22 cellular contexts compared by ENCODE assay signal in the genomic region with DNA sequence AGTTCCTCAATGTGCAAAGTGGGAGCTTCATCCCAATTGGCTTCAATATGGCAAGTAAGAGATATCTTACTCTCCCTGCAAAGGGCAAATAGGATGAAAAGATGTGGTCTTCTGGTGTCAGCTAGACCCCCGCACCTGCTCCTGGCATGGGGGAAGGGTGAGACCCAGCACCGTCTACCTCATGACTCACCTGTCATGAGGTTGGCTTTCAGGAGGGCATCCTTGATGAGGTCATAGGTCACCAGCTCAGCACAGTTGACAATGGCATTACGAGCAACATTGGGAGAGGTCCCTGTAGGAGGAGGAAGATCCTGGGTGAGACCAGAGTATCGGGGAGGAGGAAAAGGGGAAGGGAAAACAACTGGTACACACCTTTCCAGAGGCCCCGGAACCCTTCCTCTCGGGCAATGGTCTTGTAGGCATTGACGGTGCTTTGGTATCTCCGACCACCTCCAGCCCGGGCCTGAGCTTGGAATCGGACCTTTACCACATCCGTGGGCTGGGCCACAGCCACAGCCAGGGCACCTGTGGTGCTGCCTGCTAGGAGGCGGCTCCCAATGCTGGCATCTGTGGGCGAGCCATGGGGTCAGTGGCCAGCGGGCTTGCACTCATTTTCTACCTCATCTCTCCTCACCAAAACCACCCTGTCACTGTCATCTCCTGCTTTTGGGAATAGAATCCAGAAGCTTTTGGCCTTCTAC. TPM values are rescaled to one million over a fixed set of nuclear protein-coding genes. Genes with fewer than 3 reads are reported as not detected.
DNase-seq lines count a peak whose midpoint lies in the region; ATAC-seq, FAIRE-seq and TF ChIP-seq lines count a peak whose summit lies in the region.
"Had no signal": no experiment of that assay in that cellular context is flagged by ENCODE, and none has a peak within 500 bp of the region (broad histone marks: within the 10 kb centered on the region; RNA-seq: fewer than 3 reads in every experiment).

No MANE protein-coding gene starts in this region.

- no peaks in the 10 kb centered on the region for H3K9me3 ChIP-seq in kidney (ENCODE audit: control insufficient read depth in 1 of 2, low read length in 2 of 2)
- H3K9me3 ChIP-seq: body of pancreas, SK-N-SH, upper lobe of right lung had no signal

- H3K27me3 Mint-ChIP-seq in activated CD8-positive, alpha-beta T cell treated with anti-CD3 and anti-CD28 coated beads for 36 hours = no peaks in the 10 kb centered on the region

- H3K9me3 Mint-ChIP-seq in activated CD8-positive, alpha-beta T cell treated with anti-CD3 and anti-CD28 coated beads for 36 hours = no peaks in the 10 kb centered on the region
- H3K9me3 Mint-ChIP-seq: nephron had no signal

- H3K27ac Mint-ChIP-seq in activated CD8-positive, alpha-beta T cell treated with anti-CD3 and anti-CD28 coated beads for 36 hours = peak overlapping the region; percentile 98
- H3K27ac Mint-ChIP-seq: nephron had no signal

- peaks cover 87% of the 10 kb centered on the region for H3K36me3 Mint-ChIP-seq in activated CD8-positive, alpha-beta T cell treated with anti-CD3 and anti-CD28 coated beads for 36 hours (ENCODE audit: low read depth)

- peaks cover 80% of the 10 kb centered on the region for H3K4me1 Mint-ChIP-seq in activated CD8-positive, alpha-beta T cell treated with anti-CD3 and anti-CD28 coated beads for 36 hours (ENCODE audit: low read depth)

- H3K27ac ChIP-seq in kidney (ENCODE audit: low read depth in 2 of 2, low read length in 2 of 2) = no peak overlapping the region
- H3K27ac ChIP-seq: body of pancreas, GM23248, PC-9, upper lobe of right lung had no signal

- intact Hi-C loops in cardiac septum (cut with DNase I) = no loop called here
- intact Hi-C loops in left cardiac atrium (cut with DNase I) = no loop called here
- intact Hi-C loops in activated CD8-positive, alpha-beta T cell treated with anti-CD3 and anti-CD28 coated beads for 36 hours (cut with micrococcal nuclease) = no loop called here
- intact Hi-C loops in kidney (cut with DNase I) = no loop called here

- CTCF ChIA-PET in activated CD8-positive, alpha-beta T cell treated with anti-CD3 and anti-CD28 coated beads for 36 hours (lab: Charles Lee) = interaction anchor here (1.5 kb wide), 1 partner anchor 13 kb away, joined by 3 read pairs; no protein-coding TSS in a partner anchor

- H3K9ac ChIP-seq in kidney (ENCODE audit: low read length in 2 of 2) = no peak overlapping the region
- H3K9ac ChIP-seq: GM23248, SK-N-SH had no signal

- DNase-seq in cardiac septum (ENCODE audit: low spot score) (peak; percentile 54), left cardiac atrium (no peak), kidney (peak; percentile 37), cortex of kidney (lab: John Stamatoyannopoulos, UW) (no peak), NOMO-1 treated with DMSO at 0.1 percent for 48 hours (lab: John Stamatoyannopoulos, UW; ENCODE audit: unreplicated experiment) (no peak), HCEC 1CT (no peak)
- DNase-seq in activated CD8-positive, alpha-beta T cell treated with anti-CD3 and anti-CD28 coated beads for 36 hours = no peak
- DNase-seq: activated CD4-positive, CD25-positive, alpha-beta regulatory T cell; body of pancreas; DMS153; GM23248; hypothalamus; MM.1S; NCI-H1930; NCI-H524; PC-9; SK-N-SH; stimulated activated CD4-positive, alpha-beta T cell treated with anti-CD3 and anti-CD28 coated beads, Interleukin-1b, Interleukin-23, amount 100 ng/mL, for 48 hours; upper lobe of right lung had no signal

- POLR2A ChIA-PET in activated CD8-positive, alpha-beta T cell treated with anti-CD3 and anti-CD28 coated beads for 36 hours (lab: Charles Lee) = interaction anchor here (10.2 to 16.4 kb wide), 2 partner anchors 20 to 39 kb away, joined by 176 to 269 read pairs; a partner anchor contains a TSS

- H3K4me1 ChIP-seq in kidney (ENCODE audit: control insufficient read depth in 1 of 2, insufficient read depth in 1 of 2, low read depth in 1 of 2, low read length in 2 of 2) = peaks cover 0 to 7% of the 10 kb centered on the region in 2 donors

- no peak for TF ChIP-seq CTCF in activated CD8-positive, alpha-beta T cell treated with anti-CD3 and anti-CD28 coated beads for 36 hours (IDR thresholded peaks at IDR 0.05)
- no peak for TF ChIP-seq CTCF in kidney (IDR thresholded peaks at IDR 0.05; ENCODE audit: borderline replicate concordance, extremely low read depth, insufficient read depth)

- peaks cover 0 to 4% of the 10 kb centered on the region in 2 donors for H3K36me3 ChIP-seq in kidney (ENCODE audit: control insufficient read depth in 1 of 2, insufficient read depth in 2 of 2, low read length in 2 of 2)

- ATAC-seq in left cardiac atrium (no peak), GM21526 (IDR thresholded peaks at IDR 0.05; ENCODE audit: low FRiP score, unreplicated experiment) (no peak)
- no peak for ATAC-seq in activated CD8-positive, alpha-beta T cell treated with anti-CD3 and anti-CD28 coated beads for 36 hours
- ATAC-seq: body of pancreas, upper lobe of right lung had no signal

- H3K4me3 Mint-ChIP-seq in activated CD8-positive, alpha-beta T cell treated with anti-CD3 and anti-CD28 coated beads for 36 hours = no peak overlapping the region
- H3K4me3 Mint-ChIP-seq: nephron had no signal

- no peak overlapping the region for H3K4me3 ChIP-seq in kidney (ENCODE audit: low read length in 2 of 2)
- H3K4me3 ChIP-seq: body of pancreas, GM23248, PC-9, upper lobe of right lung had no signal

- no peak for FAIRE-seq in kidney (lab: Jason Lieb, UNC)

RNA-seq across cellular contexts. Expression of a gene that starts 6.0 kb away (rescaled TPM):
- total RNA-seq in cardiac septum (12.0 TPM), left cardiac atrium (10 to 100 TPM; 21.6 to 30.2 TPM), kidney (104 TPM)
- 100 to 1,000 TPM; 244 to 252 TPM for total RNA-seq in activated CD8-positive, alpha-beta T cell treated with anti-CD3 and anti-CD28 coated beads for 36 hours
- 36.4 TPM for polyA plus RNA-seq in kidney (ENCODE audit: insufficient read depth, low read depth, low replicate concordance)
- total RNA-seq: GM23248 had no signal

RNA-seq across cellular contexts. Expression of a gene that starts 25.8 kb away (rescaled TPM):
- total RNA-seq in cardiac septum (not detected), left cardiac atrium (not detected), kidney (4.3 TPM)
- under 1 TPM in 1 of 2 experiments, not detected in 1; 0.18 TPM for total RNA-seq in activated CD8-positive, alpha-beta T cell treated with anti-CD3 and anti-CD28 coated beads for 36 hours
- polyA plus RNA-seq in kidney (ENCODE audit: insufficient read depth, low read depth, low replicate concordance) = 1.5 TPM
- total RNA-seq: GM23248, upper lobe of right lung had no signal
- polyA plus RNA-seq: liver had no signal

RNA-seq across cellular contexts. Expression of a gene that starts 32.3 kb away (rescaled TPM):
- total RNA-seq in cardiac septum (0.54 TPM), left cardiac atrium (1 to 10 TPM; 1.1 to 2.2 TPM), kidney (4.0 TPM)
- total RNA-seq in activated CD8-positive, alpha-beta T cell treated with anti-CD3 and anti-CD28 coated beads for 36 hours = 1 to 10 TPM; 1.5 to 2.2 TPM
- polyA plus RNA-seq in kidney (ENCODE audit: insufficient read depth, low read depth, low replicate concordance) = 0.28 TPM
- polyA plus RNA-seq: GM23248 had no signal

Comparison
In these comparisons a context has a peak if more than half of its experiments do, and no peak if none do; other contexts are left out.
1. DNase-seq: peak in cardiac septum (single experiment) and kidney (single experiment); none in left cardiac atrium (single experiment), activated CD8-positive, alpha-beta T cell treated with anti-CD3 and anti-CD28 coated beads for 36 hours (single experiment), cortex of kidney (single experiment), NOMO-1 treated with DMSO at 0.1 percent for 48 hours (single experiment) and HCEC 1CT (single experiment).